Comparison of ENCODE assay signal across 18 cellular contexts in the genomic region with DNA sequence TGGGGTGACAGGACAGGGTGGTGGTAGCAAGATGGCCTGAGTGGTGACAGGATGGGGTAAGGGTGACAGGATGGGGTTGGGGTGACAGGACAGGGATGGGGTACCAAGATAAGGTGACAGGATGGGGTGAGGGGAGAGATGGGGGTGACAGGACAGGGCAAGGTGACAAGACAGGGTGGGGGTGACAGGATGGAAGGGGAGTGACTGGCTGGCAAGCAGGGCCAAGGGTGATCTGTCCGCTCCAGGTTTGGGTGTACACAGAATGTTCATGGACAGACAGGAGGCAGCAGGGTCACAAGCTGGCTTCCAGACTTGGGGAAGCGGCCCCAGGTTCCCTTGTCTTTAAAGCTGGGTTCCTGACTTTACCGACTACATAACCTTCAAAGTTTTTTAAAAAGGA. TPM values are rescaled to one million over a fixed set of nuclear protein-coding genes. Genes with fewer than 3 reads are reported as not detected.
DNase-seq lines count a peak whose midpoint lies in the region; ATAC-seq, FAIRE-seq and TF ChIP-seq lines count a peak whose summit lies in the region.
"Had no signal": no experiment of that assay in that cellular context is flagged by ENCODE, and none has a peak within 500 bp of the region (broad histone marks: within the 10 kb centered on the region; RNA-seq: fewer than 3 reads in every experiment).

No MANE protein-coding gene starts in this region.

- no peak overlapping the region for H2BK5ac ChIP-seq in trophoblast cell (ENCODE audit: low read depth, low read length, poor library complexity)

- DNase-seq in HepG2 (ENCODE audit: low spot score), result no peak
- no peak for DNase-seq in right lobe of liver
- DNase-seq in immature natural killer cell, result no peak
- DNase-seq in trophoblast cell, result no peak
- DNase-seq in cerebellum (ENCODE audit: low spot score), result no peak
- DNase-seq in stimulated activated naive B cell treated with anti-CD40 and anti-IgM and Interleukin-4, amounts not matched to agents 10 μg/mL and 1 μg/mL and 100 μg/mL, for 72 hours, result no peak
- DNase-seq: AML-193; CD4-positive, alpha-beta T cell; DMS153; DMS79; GDM1; GOT3; H7 had no signal

- ATAC-seq in HepG2, result no peak
- ATAC-seq in right lobe of liver, result no peak
- ATAC-seq in stimulated activated naive B cell treated with anti-CD40 and anti-IgM and Interleukin-4, amounts not matched to agents 10 μg/mL and 1 μg/mL and 100 μg/mL, for 72 hours (replicated peaks), result no peak
- ATAC-seq in GM19452 (IDR thresholded peaks at IDR 0.05; ENCODE audit: unreplicated experiment), result no peak
- ATAC-seq: A549 had no signal

- no peak overlapping the region for H4K91ac ChIP-seq in trophoblast cell (ENCODE audit: low read depth, low read length)

- H2BK120ac ChIP-seq in trophoblast cell (ENCODE audit: insufficient read depth, low read length, poor library complexity), result no peak overlapping the region

- peak overlapping the region in 4 of 6 donors; percentile 69 to 80 (median 78) for H3K27ac Mint-ChIP-seq in immature natural killer cell
- H3K27ac Mint-ChIP-seq in stimulated activated naive B cell treated with anti-CD40 and anti-IgM and Interleukin-4, amounts not matched to agents 10 μg/mL and 1 μg/mL and 100 μg/mL, for 72 hours, result no peak overlapping the region
- H3K27ac Mint-ChIP-seq: CD4-positive, alpha-beta T cell; IgD-negative memory B cell had no signal

- TF ChIP-seq CTCF in HepG2 (CRISPR knock-in tag; IDR thresholded peaks at IDR 0.05) (no peak), right lobe of liver (IDR thresholded peaks at IDR 0.05) (no peak)

- no peak for FAIRE-seq in HepG2 (lab: Jason Lieb, UNC)
- FAIRE-seq: A549 had no signal

- no peak overlapping the region for H3K4ac ChIP-seq in trophoblast cell (ENCODE audit: low read depth, low read length)

- TF ChIP-seq POLR2A in HepG2 (IDR thresholded peaks at IDR 0.05; ENCODE audit: insufficient read depth in 1 of 2, low read depth in 2 of 2, low read length in 2 of 2), result no peak
- no peak for TF ChIP-seq POLR2A in right lobe of liver (IDR thresholded peaks at IDR 0.05)

- H3K27me3 ChIP-seq in HepG2 (ENCODE audit: control insufficient read depth in 1 of 2, insufficient read depth in 2 of 2, low read length in 2 of 2) (peaks cover 10 to 33% of the 10 kb centered on the region in 2 experiments; a peak in 4 of 5 replicates), right lobe of liver (no peaks in the 10 kb centered on the region), trophoblast cell (ENCODE audit: insufficient read depth, low read length) (no peaks in the 10 kb centered on the region)

- POLR2A ChIA-PET in HepG2 (lab: Yijun Ruan, JAX), result no interaction called here

- peaks cover 9 to 23% (median 17%) of the 10 kb centered on the region in 6 donors for H3K9me3 Mint-ChIP-seq in immature natural killer cell
- H3K9me3 Mint-ChIP-seq in stimulated activated naive B cell treated with anti-CD40 and anti-IgM and Interleukin-4, amounts not matched to agents 10 μg/mL and 1 μg/mL and 100 μg/mL, for 72 hours, result peaks cover 19 to 20% of the 10 kb centered on the region in 2 donors
- H3K9me3 Mint-ChIP-seq: CD4-positive, alpha-beta T cell had no signal

- H3K4me1 ChIP-seq in HepG2 (ENCODE audit: insufficient read depth, low read length), result peaks cover 3% of the 10 kb centered on the region; the same call in 1 of the 2 replicates
- H3K4me1 ChIP-seq in right lobe of liver, result no peaks in the 10 kb centered on the region
- no peaks in the 10 kb centered on the region for H3K4me1 ChIP-seq in trophoblast cell (ENCODE audit: control insufficient read depth in 1 of 2, insufficient read depth in 2 of 2, low read length in 2 of 2)
- H3K4me1 ChIP-seq: A549 had no signal

- H3K4me2 ChIP-seq in HepG2 (ENCODE audit: low read depth, low read length) (no peak overlapping the region), trophoblast cell (ENCODE audit: low read length) (no peak overlapping the region)
- H3K4me2 ChIP-seq: A549 had no signal

- no peak overlapping the region for H3K4me3 Mint-ChIP-seq in immature natural killer cell
- peak overlapping the region in 1 of 2 donors; percentile 37 for H3K4me3 Mint-ChIP-seq in stimulated activated naive B cell treated with anti-CD40 and anti-IgM and Interleukin-4, amounts not matched to agents 10 μg/mL and 1 μg/mL and 100 μg/mL, for 72 hours
- H3K4me3 Mint-ChIP-seq: CD4-positive, alpha-beta T cell; IgD-negative memory B cell had no signal

- H3K9ac ChIP-seq in HepG2 (ENCODE audit: insufficient read depth, low read depth, low read length), result no peak overlapping the region
- H3K9ac ChIP-seq in trophoblast cell (ENCODE audit: low read length), result peak overlapping the region; percentile 42

- TF ChIP-seq RAD21 in HepG2 (CRISPR knock-in tag; IDR thresholded peaks at IDR 0.05), result no peak

- H3K23ac ChIP-seq in trophoblast cell (ENCODE audit: low read length), result no peak overlapping the region

- intact Hi-C loops in HepG2 (cut with micrococcal nuclease; ENCODE audit: unreplicated experiment), result no loop called here
- intact Hi-C loops in right lobe of liver (cut with DNase I), result no loop called here

- H3K9me3 ChIP-seq in HepG2 (ENCODE audit: low read length), result peaks cover 13% of the 10 kb centered on the region; the same call in 1 of the 2 replicates
- no peaks in the 10 kb centered on the region for H3K9me3 ChIP-seq in right lobe of liver
- peaks cover 21% of the 10 kb centered on the region for H3K9me3 ChIP-seq in trophoblast cell (ENCODE audit: insufficient read depth, low read depth, low read length)
- H3K9me3 ChIP-seq: A549 had no signal

- H3K79me2 ChIP-seq in HepG2 (ENCODE audit: insufficient read depth, low read length) (no peaks in the 10 kb centered on the region), trophoblast cell (ENCODE audit: control insufficient read depth, insufficient read depth, low read length, poor library complexity) (no peaks in the 10 kb centered on the region)

- H2AFZ ChIP-seq in HepG2 (ENCODE audit: low read length) (no peak overlapping the region), trophoblast cell (ENCODE audit: insufficient read depth, low read length, poor library complexity) (no peak overlapping the region)

- peaks cover 9 to 15% (median 13%) of the 10 kb centered on the region in 3 donors for H3K27me3 Mint-ChIP-seq in immature natural killer cell (ENCODE audit: low read depth in 3 of 3)
- peaks cover 9 to 30% of the 10 kb centered on the region in 2 donors for H3K27me3 Mint-ChIP-seq in stimulated activated naive B cell treated with anti-CD40 and anti-IgM and Interleukin-4, amounts not matched to agents 10 μg/mL and 1 μg/mL and 100 μg/mL, for 72 hours

- no peak overlapping the region for H4K8ac ChIP-seq in trophoblast cell (ENCODE audit: low read depth, low read length)

- H3K79me1 ChIP-seq in trophoblast cell (ENCODE audit: low read length), result no peaks in the 10 kb centered on the region

- CTCF ChIA-PET in HepG2 (lab: Yijun Ruan, JAX; ENCODE audit: low intra/inter-chr PET ratio, low total read pairs), result no interaction called here

- 26% methylated on average over 3 of the region's 3 CpGs for WGBS in HepG2 (ENCODE audit: low lambda C conversion rate)
- no CpG with 5 or more reads among the region's 3 CpGs for WGBS in right lobe of liver (ENCODE audit: insufficient coverage, low coverage, low lambda C conversion rate, missing lambda C conversion rate)
- WGBS in trophoblast cell (ENCODE audit: extremely low coverage, insufficient coverage, insufficient read length), result no CpG with 5 or more reads among the region's 3 CpGs

- H3K27ac ChIP-seq in HepG2 (ENCODE audit: extremely low read length, insufficient read depth, low read length), result no peak overlapping the region
- H3K27ac ChIP-seq in right lobe of liver, result no peak overlapping the region
- no peak overlapping the region for H3K27ac ChIP-seq in trophoblast cell (ENCODE audit: low read depth, low read length)
- H3K27ac ChIP-seq: A549, C4-2B had no signal

- H2BK12ac ChIP-seq in trophoblast cell (ENCODE audit: low read length), result no peak overlapping the region

- H4K20me1 ChIP-seq in HepG2 (ENCODE audit: insufficient read depth, low read length), result no peaks in the 10 kb centered on the region

- H3K36me3 ChIP-seq in HepG2 (replicated peaks in 1 of 2; ENCODE audit: control insufficient read depth in 1 of 2, insufficient read depth in 2 of 2, low read length in 2 of 2) (no peaks in the 10 kb centered on the region), right lobe of liver (no peaks in the 10 kb centered on the region), trophoblast cell (ENCODE audit: control insufficient read depth in 1 of 2, insufficient read depth in 2 of 2, low read length in 2 of 2) (no peaks in the 10 kb centered on the region)

- H2AK5ac ChIP-seq in trophoblast cell (ENCODE audit: low read length), result no peak overlapping the region

- no TSS peak for BruUV-seq in HepG2 (replicated peaks; lab: Mats Ljungman, UMichigan)

- in situ Hi-C loops in HepG2 (cut with HindIII; ENCODE audit: extremely low pct_ligation_motif_present, low pct_unique_long_range_greater_than_20kb), result no loop called here

- H3K18ac ChIP-seq in trophoblast cell (ENCODE audit: low read length), result no peak overlapping the region

- H3K4me1 Mint-ChIP-seq in immature natural killer cell, result peaks cover 28 to 29% of the 10 kb centered on the region in 2 donors
- peaks cover 0 to 13% of the 10 kb centered on the region in 2 donors for H3K4me1 Mint-ChIP-seq in stimulated activated naive B cell treated with anti-CD40 and anti-IgM and Interleukin-4, amounts not matched to agents 10 μg/mL and 1 μg/mL and 100 μg/mL, for 72 hours

- TF ChIP-seq EP300 in HepG2 (IDR thresholded peaks at IDR 0.05; ENCODE audit: low read depth in 2 of 2, low read length in 2 of 2) (no peak), HepG2 (CRISPR knock-in tag; IDR thresholded peaks at IDR 0.05; ENCODE audit: borderline replicate concordance) (no peak)

- H3K14ac ChIP-seq in trophoblast cell (ENCODE audit: low read length), result no peak overlapping the region

- no peak overlapping the region for H4K12ac ChIP-seq in trophoblast cell (ENCODE audit: low read depth, low read length)

- H3K4me3 ChIP-seq in HepG2 (replicated peaks in 1 of 3; ENCODE audit: insufficient read depth in 1 of 3, low read depth in 2 of 3, low read length in 3 of 3), result no peak overlapping the region
- H3K4me3 ChIP-seq in right lobe of liver, result no peak overlapping the region
- H3K4me3 ChIP-seq in trophoblast cell (ENCODE audit: low read depth, low read length), result no peak overlapping the region
- H3K4me3 ChIP-seq: A549 had no signal

- peaks cover 6 to 14% (median 11%) of the 10 kb centered on the region in 3 donors for H3K36me3 Mint-ChIP-seq in immature natural killer cell
- H3K36me3 Mint-ChIP-seq in stimulated activated naive B cell treated with anti-CD40 and anti-IgM and Interleukin-4, amounts not matched to agents 10 μg/mL and 1 μg/mL and 100 μg/mL, for 72 hours, result peaks cover 12 to 14% of the 10 kb centered on the region in 2 donors

RNA-seq across cellular contexts. Expression of a gene that starts 23.3 kb away (rescaled TPM):
- total RNA-seq in HepG2 (2016; rRNA removed; fragmentation: Illumina TruSeq; extraction: Trizol) (not detected in 2 replicates), right lobe of liver (1 to 10 TPM in 1 of 6 experiments, under 1 TPM in 3, not detected in 2; 0.29 to 1.2 (median 0.50) TPM), cerebellum (6.6 TPM)
- total RNA-seq in HepG2 (2016; cell fraction: cytosol; rRNA removed; fragmentation: Illumina TruSeq; extraction: Trizol; ENCODE audit: low read depth), result not detected in 2 replicates
- not detected in 2 replicates for total RNA-seq in HepG2 (2016; cell fraction: insoluble cytoplasmic fraction; rRNA removed; fragmentation: Illumina TruSeq; extraction: Trizol)
- not detected in 2 replicates for total RNA-seq in HepG2 (2016; cell fraction: membrane; rRNA removed; fragmentation: Illumina TruSeq; extraction: Trizol)
- total RNA-seq in HepG2 (2016; cell fraction: nucleus; rRNA removed; fragmentation: Illumina TruSeq; extraction: Trizol), result not detected in 2 replicates
- polyA plus RNA-seq in HepG2 (2011; rRNA removed) (not detected in 2 replicates), immature natural killer cell (1 to 10 TPM in 2 of 3 donors, not detected in 1; 1.3 to 2.4 TPM)
- not detected in 2 replicates for polyA plus RNA-seq in HepG2 (2011; cell fraction: cytosol; rRNA removed)
- not detected in 2 replicates for polyA plus RNA-seq in HepG2 (2011; cell fraction: nucleus; rRNA removed)
- not detected in 2 replicates for polyA plus RNA-seq in HepG2 (2012)
- polyA plus RNA-seq in HepG2 (2016; cell fraction: cytosol; fragmentation: Illumina TruSeq; extraction: Trizol; ENCODE audit: low read depth), result not detected in 2 replicates
- polyA plus RNA-seq in HepG2 (2016; cell fraction: insoluble cytoplasmic fraction; fragmentation: Illumina TruSeq; extraction: Trizol; ENCODE audit: low read depth), result not detected in 2 replicates
- not detected in 2 replicates for polyA plus RNA-seq in HepG2 (2016; cell fraction: membrane; fragmentation: Illumina TruSeq; extraction: Trizol; ENCODE audit: low read depth)
- polyA plus RNA-seq in HepG2 (2016; cell fraction: nucleus; fragmentation: Illumina TruSeq; extraction: Trizol; ENCODE audit: insufficient read depth, low read depth), result not detected in 2 replicates
- polyA minus RNA-seq in HepG2 (2011; rRNA and poly(A)+ RNA removed; ENCODE audit: low replicate concordance), result 8.3 TPM in 1 of 2 replicates, not detected in the other
- polyA minus RNA-seq in HepG2 (2011; cell fraction: cytosol; rRNA and poly(A)+ RNA removed), result 0.59 TPM in 1 of 2 replicates, not detected in the other
- not detected in 2 replicates for polyA minus RNA-seq in HepG2 (2011; cell fraction: nucleus; rRNA and poly(A)+ RNA removed)
- polyA plus RNA-seq in trophoblast cell (2013), result 0.48 and 0.62 TPM in 2 replicates
- total RNA-seq: Daoy had no signal
